In genomic region chr3:42191443-42191747, GRCh38 we compare ENCODE assay signal across 14 cellular contexts.
DNase-seq lines count a peak whose midpoint lies in the region; ATAC-seq and TF ChIP-seq lines count a peak whose summit lies in the region.
"Had no signal": no experiment of that assay in that cellular context is flagged by ENCODE, and none has a peak within 500 bp of the region (broad histone marks: within the 10 kb centered on the region; RNA-seq: fewer than 3 reads in every experiment).

No MANE protein-coding gene starts in this region.

- no peak overlapping the region for H3K27ac ChIP-seq in CD8-positive, alpha-beta T cell (ENCODE audit: low read depth, low read length)
- no peak overlapping the region for H3K27ac ChIP-seq in neural cell (ENCODE audit: low read length)
- H3K27ac ChIP-seq: esophagus squamous epithelium, neural progenitor cell, SJSA1 had no signal

- H3K9me3 ChIP-seq in CD8-positive, alpha-beta T cell (ENCODE audit: low read length): no peaks in the 10 kb centered on the region
- no peaks in the 10 kb centered on the region for H3K9me3 ChIP-seq in Loucy (ENCODE audit: insufficient read depth, low read depth, low read length)
- no peaks in the 10 kb centered on the region for H3K9me3 ChIP-seq in neural cell (ENCODE audit: low read length)
- H3K9me3 ChIP-seq: esophagus squamous epithelium, SJSA1 had no signal

- no peaks in the 10 kb centered on the region for H3K36me3 ChIP-seq in CD8-positive, alpha-beta T cell (ENCODE audit: insufficient read depth, low read length)
- H3K36me3 ChIP-seq in Loucy (ENCODE audit: insufficient read depth, low read length): peaks cover 71% of the 10 kb centered on the region
- H3K36me3 ChIP-seq in neural cell (ENCODE audit: insufficient read depth, low read length): peaks cover 10% of the 10 kb centered on the region
- H3K36me3 ChIP-seq: neural progenitor cell, SJSA1 had no signal

- no peak overlapping the region for H3K9ac ChIP-seq in Loucy (ENCODE audit: low read depth, low read length, poor library complexity, severe bottlenecking)
- H3K9ac ChIP-seq in neural cell (ENCODE audit: low read length): no peak overlapping the region
- H3K9ac ChIP-seq: neural progenitor cell had no signal

- ATAC-seq in CD8-positive, alpha-beta T cell: peak; percentile 34
- no peak for ATAC-seq in activated B cell treated with CpG ODN at 0.5 μM for 24 hours (ENCODE audit: low read depth)
- ATAC-seq in GM19467 (IDR thresholded peaks at IDR 0.05; ENCODE audit: unreplicated experiment): no peak

- no peak for TF ChIP-seq EP300 in neural cell (conservative IDR thresholded peaks at IDR 0.05; ENCODE audit: poor library complexity, severe bottlenecking)

- peak; percentile 59 for TF ChIP-seq CTCF in CD8-positive, alpha-beta T cell (IDR thresholded peaks at IDR 0.05)
- TF ChIP-seq CTCF in Loucy (conservative IDR thresholded peaks at IDR 0.05; ENCODE audit: low read length): peak; percentile 49
- no peak for TF ChIP-seq CTCF in activated B cell treated with CpG ODN at 0.5 μM for 24 hours (IDR thresholded peaks at IDR 0.05)
- peak; percentile 32 for TF ChIP-seq CTCF in neural cell (IDR thresholded peaks at IDR 0.05; ENCODE audit: poor library complexity, severe bottlenecking)

- H3K27me3 Mint-ChIP-seq in CD8-positive, alpha-beta T cell (ENCODE audit: low read depth): no peaks in the 10 kb centered on the region
- H3K27me3 Mint-ChIP-seq in activated B cell treated with CpG ODN at 0.5 μM for 24 hours: no peaks in the 10 kb centered on the region
- H3K27me3 Mint-ChIP-seq: activated T-cell treated with anti-CD3 and anti-CD28 coated beads, Interleukin-2, amount 50 U/mL, for 24 hours; CD8-positive, alpha-beta memory T cell; stimulated activated memory B cell treated with anti-CD40 and anti-IgM and Interleukin-4, amounts not matched to agents 10 μg/mL and 1 μg/mL and 100 μg/mL, for 72 hours had no signal

- no peaks in the 10 kb centered on the region for H3F3A ChIP-seq in Loucy (ENCODE audit: low read depth)
- no peaks in the 10 kb centered on the region for H3F3A ChIP-seq in neural cell (ENCODE audit: insufficient read depth, low read length, poor library complexity, severe bottlenecking)

- no peak overlapping the region for H3K4me3 ChIP-seq in CD8-positive, alpha-beta T cell (ENCODE audit: low read depth, low read length)
- H3K4me3 ChIP-seq in Loucy (ENCODE audit: low read length, poor library complexity, severe bottlenecking): no peak overlapping the region
- no peak overlapping the region for H3K4me3 ChIP-seq in neural cell (ENCODE audit: low read length)
- H3K4me3 ChIP-seq: esophagus squamous epithelium, neural progenitor cell, SJSA1 had no signal

- H3K27me3 ChIP-seq in CD8-positive, alpha-beta T cell (ENCODE audit: insufficient read depth, low read length): no peaks in the 10 kb centered on the region
- H3K27me3 ChIP-seq in Loucy (ENCODE audit: insufficient read depth, low read length, poor library complexity, severe bottlenecking) (no peaks in the 10 kb centered on the region), neural cell (ENCODE audit: insufficient read depth, low read depth, low read length) (no peaks in the 10 kb centered on the region)
- H3K27me3 ChIP-seq: esophagus squamous epithelium, neural progenitor cell, SJSA1 had no signal

- H3K9me2 ChIP-seq in Loucy (replicated peaks; ENCODE audit: low read depth, low read length): no peaks in the 10 kb centered on the region
- H3K9me2 ChIP-seq in neural cell (ENCODE audit: insufficient read depth, low read length): no peaks in the 10 kb centered on the region

- H4K20me1 ChIP-seq in Loucy (ENCODE audit: insufficient read depth, low read length, poor library complexity, severe bottlenecking) (peaks cover 19% of the 10 kb centered on the region), neural cell (ENCODE audit: insufficient read depth) (no peaks in the 10 kb centered on the region)

- H3K36me3 Mint-ChIP-seq in CD8-positive, alpha-beta T cell: peaks cover 70% of the 10 kb centered on the region
- peaks cover 87% of the 10 kb centered on the region for H3K36me3 Mint-ChIP-seq in activated B cell treated with CpG ODN at 0.5 μM for 24 hours (ENCODE audit: low read depth)

- POLR2A ChIA-PET in CD8-positive, alpha-beta T cell (lab: Charles Lee): interaction anchor here (0.7 kb wide), 1 partner anchor 1036 kb away, joined by 3 read pairs; no protein-coding TSS in a partner anchor
- POLR2A ChIA-PET in activated B cell treated with CpG ODN at 0.5 μM for 24 hours (lab: Charles Lee): interaction anchor here (0.8 to 0.9 kb wide), 2 partner anchors 21 to 177 kb away, joined by 3 read pairs; no protein-coding TSS in a partner anchor

- peak; percentile 11 for TF ChIP-seq RAD21 in neural cell (conservative IDR thresholded peaks at IDR 0.05)

- H3K4me3 Mint-ChIP-seq in CD8-positive, alpha-beta T cell: no peak overlapping the region
- H3K4me3 Mint-ChIP-seq in activated B cell treated with CpG ODN at 0.5 μM for 24 hours: peak overlapping the region; percentile 28
- H3K4me3 Mint-ChIP-seq: activated T-cell treated with anti-CD3 and anti-CD28 coated beads, Interleukin-2, amount 50 U/mL, for 24 hours; CD8-positive, alpha-beta memory T cell; neural progenitor cell; stimulated activated memory B cell treated with anti-CD40 and anti-IgM and Interleukin-4, amounts not matched to agents 10 μg/mL and 1 μg/mL and 100 μg/mL, for 72 hours had no signal

- peaks cover 12% of the 10 kb centered on the region for H3K4me1 Mint-ChIP-seq in CD8-positive, alpha-beta T cell (ENCODE audit: low read depth)
- peaks cover 47% of the 10 kb centered on the region for H3K4me1 Mint-ChIP-seq in activated B cell treated with CpG ODN at 0.5 μM for 24 hours

- no peak overlapping the region for H3K27ac Mint-ChIP-seq in CD8-positive, alpha-beta T cell
- peak overlapping the region; percentile 12 for H3K27ac Mint-ChIP-seq in activated B cell treated with CpG ODN at 0.5 μM for 24 hours
- H3K27ac Mint-ChIP-seq: activated T-cell treated with anti-CD3 and anti-CD28 coated beads, Interleukin-2, amount 50 U/mL, for 24 hours; neural progenitor cell; stimulated activated memory B cell treated with anti-CD40 and anti-IgM and Interleukin-4, amounts not matched to agents 10 μg/mL and 1 μg/mL and 100 μg/mL, for 72 hours had no signal

- H3K9me3 Mint-ChIP-seq in CD8-positive, alpha-beta T cell: no peaks in the 10 kb centered on the region
- no peaks in the 10 kb centered on the region for H3K9me3 Mint-ChIP-seq in activated B cell treated with CpG ODN at 0.5 μM for 24 hours
- H3K9me3 Mint-ChIP-seq: activated T-cell treated with anti-CD3 and anti-CD28 coated beads, Interleukin-2, amount 50 U/mL, for 24 hours; CD8-positive, alpha-beta memory T cell; neural progenitor cell; stimulated activated memory B cell treated with anti-CD40 and anti-IgM and Interleukin-4, amounts not matched to agents 10 μg/mL and 1 μg/mL and 100 μg/mL, for 72 hours had no signal

- H2AFZ ChIP-seq in Loucy (ENCODE audit: low read length) (no peak overlapping the region), neural cell (ENCODE audit: low read depth, low read length) (no peak overlapping the region)
- H2AFZ ChIP-seq: neural progenitor cell had no signal

- CTCF ChIA-PET in CD8-positive, alpha-beta T cell (lab: Charles Lee): interaction anchor here (0.7 to 5.3 kb wide), 34 partner anchors 8 to 850 kb away, joined by 3 to 40 read pairs (median 4); no protein-coding TSS in a partner anchor
- CTCF ChIA-PET in activated B cell treated with CpG ODN at 0.5 μM for 24 hours (lab: Charles Lee): interaction anchor here (0.6 to 10.2 kb wide), 34 partner anchors 8 to 1863 kb away, joined by 3 to 107 read pairs (median 6); partner anchors contain the start of gene TRAK1

- H3K4me2 ChIP-seq in Loucy (ENCODE audit: low read depth, low read length, poor library complexity, severe bottlenecking): no peak overlapping the region
- no peak overlapping the region for H3K4me2 ChIP-seq in neural cell (ENCODE audit: low read length)
- H3K4me2 ChIP-seq: neural progenitor cell had no signal

- no peaks in the 10 kb centered on the region for H3K79me2 ChIP-seq in Loucy (ENCODE audit: insufficient read depth, low read length)
- no peaks in the 10 kb centered on the region for H3K79me2 ChIP-seq in neural cell (replicated peaks; ENCODE audit: insufficient read depth, low read length)

- peaks cover 15% of the 10 kb centered on the region for H3K4me1 ChIP-seq in CD8-positive, alpha-beta T cell (ENCODE audit: insufficient read depth, low read length)
- H3K4me1 ChIP-seq in Loucy (ENCODE audit: insufficient read depth, low read length, poor library complexity, severe bottlenecking): peaks cover 16% of the 10 kb centered on the region
- H3K4me1 ChIP-seq: neural progenitor cell had no signal

- no peak for DNase-seq in CD8-positive, alpha-beta T cell
- DNase-seq in activated B cell treated with CpG ODN at 0.5 μM for 24 hours (peak; percentile 21), NCI-H2029 treated with DMSO at 0.1 percent for 48 hours (lab: John Stamatoyannopoulos, UW) (no peak), NCI-H2171 treated with DMSO at 0.1 percent for 48 hours (lab: John Stamatoyannopoulos, UW) (no peak)
- DNase-seq: cortex of kidney, esophagus squamous epithelium had no signal

- intact Hi-C loops in CD8-positive, alpha-beta T cell (cut with DNase I, micrococcal nuclease): loop anchor here (1.0 to 5.0 kb wide), 3 partner anchors 74 to 297 kb away; no protein-coding TSS in a partner anchor
- intact Hi-C loops in activated B cell treated with CpG ODN at 0.5 μM for 24 hours (cut with micrococcal nuclease): loop anchor here (1.0 to 5.0 kb wide), 6 partner anchors 19 to 1864 kb away; no protein-coding TSS in a partner anchor

TF ChIP-seq in neural cell, 6 proteins besides CTCF, POLR2A, EP300 and RAD21:
- TF ChIP-seq SMC3 (conservative IDR thresholded peaks at IDR 0.05; ENCODE audit: poor library complexity) (peak; percentile 57), MXI1 (conservative IDR thresholded peaks at IDR 0.05; ENCODE audit: poor library complexity, severe bottlenecking) (no peak)
